Comparison of ENCODE assay signal across 1 cellular context in the genomic region with DNA sequence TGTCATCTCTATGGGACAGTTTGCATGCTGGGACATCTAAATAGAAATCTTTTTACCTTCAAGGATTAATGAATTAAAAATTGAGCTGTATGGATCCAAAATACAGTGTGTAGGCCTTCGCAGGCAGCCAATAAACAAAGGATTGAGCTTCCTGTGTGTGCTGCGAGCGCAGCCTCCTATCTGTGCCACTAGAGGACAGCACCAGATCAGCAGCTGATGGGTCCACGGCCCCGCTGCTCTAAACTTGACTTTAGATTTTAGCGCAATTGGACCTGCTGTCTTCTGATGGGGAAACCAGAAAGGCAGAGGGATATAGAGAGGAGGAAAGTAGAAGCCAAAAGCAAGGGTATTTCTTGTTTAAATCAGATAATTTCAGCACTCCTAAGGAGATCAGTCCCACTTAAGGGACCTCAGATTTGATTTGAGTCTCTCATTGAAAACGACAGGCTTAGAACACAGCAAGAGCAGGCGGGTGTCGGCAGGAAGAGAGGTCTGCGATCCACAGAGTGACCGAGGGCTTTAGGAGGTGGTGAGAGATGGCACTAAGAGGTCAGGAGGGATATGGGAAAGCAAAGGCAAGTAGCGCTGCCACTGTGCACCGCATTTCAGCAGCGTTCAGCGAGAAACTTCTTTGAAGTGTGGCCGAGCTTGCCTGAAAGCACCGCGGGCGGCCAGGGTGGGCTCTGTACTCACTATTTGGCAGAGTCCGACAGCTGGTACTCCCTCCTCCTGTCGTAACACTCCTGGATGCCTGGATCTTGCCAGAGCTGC.
A peak's percentile ranks its signal among the peaks of the same experiment; 100 is the strongest.
TF ChIP-seq lines count a peak whose summit lies in the region.

No MANE protein-coding gene starts in this region.

TF ChIP-seq in HepG2, 621 proteins besides CTCF, POLR2A, EP300 and RAD21 (continued from another document and continues in another):
- TF ChIP-seq BRF2 (CRISPR knock-in tag; IDR thresholded peaks at IDR 0.05) (no peak), SIX4 (CRISPR knock-in tag; IDR thresholded peaks at IDR 0.05) (no peak), STAG1 (CRISPR knock-in tag; IDR thresholded peaks at IDR 0.05) (peak; percentile 90), ZNF446 (CRISPR knock-in tag; IDR thresholded peaks at IDR 0.05) (no peak), MBD4 (IDR thresholded peaks at IDR 0.05; ENCODE audit: borderline replicate concordance, low read length) (no peak), ZNF17 (CRISPR knock-in tag; IDR thresholded peaks at IDR 0.05) (no peak), CBX5 (CRISPR knock-in tag; IDR thresholded peaks at IDR 0.05; ENCODE audit: borderline replicate concordance) (no peak), ZNF407 (CRISPR knock-in tag; IDR thresholded peaks at IDR 0.05; ENCODE audit: not compliant biosample characterization) (no peak), ZNF468 (CRISPR knock-in tag; IDR thresholded peaks at IDR 0.05) (no peak), KLF9 (CRISPR knock-in tag; IDR thresholded peaks at IDR 0.05; ENCODE audit: low read depth) (no peak), ZNF30 (CRISPR knock-in tag; IDR thresholded peaks at IDR 0.05) (no peak), MYC (CRISPR knock-in tag; IDR thresholded peaks at IDR 0.05; ENCODE audit: borderline replicate concordance) (no peak), SALL1 (CRISPR knock-in tag; IDR thresholded peaks at IDR 0.05) (peak; percentile 38; the same call in 1 of the 2 replicates), SOX5 (CRISPR knock-in tag; IDR thresholded peaks at IDR 0.05; ENCODE audit: borderline replicate concordance) (no peak), DRAP1 (CRISPR knock-in tag; IDR thresholded peaks at IDR 0.05) (no peak), IRF2 (CRISPR knock-in tag; IDR thresholded peaks at IDR 0.05) (0 out of 2 replicates have a peak, but pooled peaks have one; percentile 30), ZNF749 (CRISPR knock-in tag; IDR thresholded peaks at IDR 0.05; ENCODE audit: borderline replicate concordance) (no peak), FOXK1 (CRISPR knock-in tag; IDR thresholded peaks at IDR 0.05; ENCODE audit: borderline replicate concordance, low read depth) (no peak), SP5 (CRISPR knock-in tag; IDR thresholded peaks at IDR 0.05; ENCODE audit: borderline replicate concordance, low read depth) (no peak), ATF7-NPFF (CRISPR knock-in tag; IDR thresholded peaks at IDR 0.05; ENCODE audit: low read depth) (no peak), ZNF572 (CRISPR knock-in tag; IDR thresholded peaks at IDR 0.05) (no peak), YY1 (IDR thresholded peaks at IDR 0.05; ENCODE audit: insufficient read depth, insufficient replicate concordance, low read depth, low read length) (no peak), ZNF761 (CRISPR knock-in tag; conservative IDR thresholded peaks at IDR 0.05) (no peak), HDAC1 (CRISPR knock-in tag; IDR thresholded peaks at IDR 0.05) (no peak), FOXK2 (IDR thresholded peaks at IDR 0.05) (no peak), EHMT2 (IDR thresholded peaks at IDR 0.05; ENCODE audit: borderline replicate concordance, low read depth, low read length) (no peak), TCF12 (IDR thresholded peaks at IDR 0.05) (no peak), TCF12 (CRISPR knock-in tag; IDR thresholded peaks at IDR 0.05) (no peak), TFDP2 (CRISPR knock-in tag; IDR thresholded peaks at IDR 0.05) (no peak), ZNF605 (CRISPR knock-in tag; IDR thresholded peaks at IDR 0.05) (no peak), ZSCAN20 (CRISPR knock-in tag; IDR thresholded peaks at IDR 0.05; ENCODE audit: borderline replicate concordance) (no peak)
- TF ChIP-seq, protein P1, sequence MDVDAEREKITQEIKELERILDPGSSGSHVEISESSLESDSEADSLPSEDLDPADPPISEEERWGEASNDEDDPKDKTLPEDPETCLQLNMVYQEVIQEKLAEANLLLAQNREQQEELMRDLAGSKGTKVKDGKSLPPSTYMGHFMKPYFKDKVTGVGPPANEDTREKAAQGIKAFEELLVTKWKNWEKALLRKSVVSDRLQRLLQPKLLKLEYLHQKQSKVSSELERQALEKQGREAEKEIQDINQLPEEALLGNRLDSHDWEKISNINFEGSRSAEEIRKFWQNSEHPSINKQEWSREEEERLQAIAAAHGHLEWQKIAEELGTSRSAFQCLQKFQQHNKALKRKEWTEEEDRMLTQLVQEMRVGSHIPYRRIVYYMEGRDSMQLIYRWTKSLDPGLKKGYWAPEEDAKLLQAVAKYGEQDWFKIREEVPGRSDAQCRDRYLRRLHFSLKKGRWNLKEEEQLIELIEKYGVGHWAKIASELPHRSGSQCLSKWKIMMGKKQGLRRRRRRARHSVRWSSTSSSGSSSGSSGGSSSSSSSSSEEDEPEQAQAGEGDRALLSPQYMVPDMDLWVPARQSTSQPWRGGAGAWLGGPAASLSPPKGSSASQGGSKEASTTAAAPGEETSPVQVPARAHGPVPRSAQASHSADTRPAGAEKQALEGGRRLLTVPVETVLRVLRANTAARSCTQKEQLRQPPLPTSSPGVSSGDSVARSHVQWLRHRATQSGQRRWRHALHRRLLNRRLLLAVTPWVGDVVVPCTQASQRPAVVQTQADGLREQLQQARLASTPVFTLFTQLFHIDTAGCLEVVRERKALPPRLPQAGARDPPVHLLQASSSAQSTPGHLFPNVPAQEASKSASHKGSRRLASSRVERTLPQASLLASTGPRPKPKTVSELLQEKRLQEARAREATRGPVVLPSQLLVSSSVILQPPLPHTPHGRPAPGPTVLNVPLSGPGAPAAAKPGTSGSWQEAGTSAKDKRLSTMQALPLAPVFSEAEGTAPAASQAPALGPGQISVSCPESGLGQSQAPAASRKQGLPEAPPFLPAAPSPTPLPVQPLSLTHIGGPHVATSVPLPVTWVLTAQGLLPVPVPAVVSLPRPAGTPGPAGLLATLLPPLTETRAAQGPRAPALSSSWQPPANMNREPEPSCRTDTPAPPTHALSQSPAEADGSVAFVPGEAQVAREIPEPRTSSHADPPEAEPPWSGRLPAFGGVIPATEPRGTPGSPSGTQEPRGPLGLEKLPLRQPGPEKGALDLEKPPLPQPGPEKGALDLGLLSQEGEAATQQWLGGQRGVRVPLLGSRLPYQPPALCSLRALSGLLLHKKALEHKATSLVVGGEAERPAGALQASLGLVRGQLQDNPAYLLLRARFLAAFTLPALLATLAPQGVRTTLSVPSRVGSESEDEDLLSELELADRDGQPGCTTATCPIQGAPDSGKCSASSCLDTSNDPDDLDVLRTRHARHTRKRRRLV (CRISPR knock-in tag; IDR thresholded peaks at IDR 0.05): no peak
- TF ChIP-seq, protein P2, sequence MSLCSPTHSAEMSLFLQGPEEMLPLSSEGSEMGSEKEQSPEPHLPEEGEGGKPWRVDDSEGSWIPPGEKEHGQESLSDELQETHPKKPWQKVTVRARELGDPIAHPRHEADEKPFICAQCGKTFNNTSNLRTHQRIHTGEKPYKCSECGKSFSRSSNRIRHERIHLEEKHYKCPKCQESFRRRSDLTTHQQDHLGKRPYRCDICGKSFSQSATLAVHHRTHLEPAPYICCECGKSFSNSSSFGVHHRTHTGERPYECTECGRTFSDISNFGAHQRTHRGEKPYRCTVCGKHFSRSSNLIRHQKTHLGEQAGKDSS (CRISPR knock-in tag; IDR thresholded peaks at IDR 0.05; ENCODE audit: borderline replicate concordance, low read depth): no peak
- TF ChIP-seq, protein P3, sequence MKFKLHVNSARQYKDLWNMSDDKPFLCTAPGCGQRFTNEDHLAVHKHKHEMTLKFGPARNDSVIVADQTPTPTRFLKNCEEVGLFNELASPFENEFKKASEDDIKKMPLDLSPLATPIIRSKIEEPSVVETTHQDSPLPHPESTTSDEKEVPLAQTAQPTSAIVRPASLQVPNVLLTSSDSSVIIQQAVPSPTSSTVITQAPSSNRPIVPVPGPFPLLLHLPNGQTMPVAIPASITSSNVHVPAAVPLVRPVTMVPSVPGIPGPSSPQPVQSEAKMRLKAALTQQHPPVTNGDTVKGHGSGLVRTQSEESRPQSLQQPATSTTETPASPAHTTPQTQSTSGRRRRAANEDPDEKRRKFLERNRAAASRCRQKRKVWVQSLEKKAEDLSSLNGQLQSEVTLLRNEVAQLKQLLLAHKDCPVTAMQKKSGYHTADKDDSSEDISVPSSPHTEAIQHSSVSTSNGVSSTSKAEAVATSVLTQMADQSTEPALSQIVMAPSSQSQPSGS (CRISPR knock-in tag; IDR thresholded peaks at IDR 0.05): no peak
- TF ChIP-seq, protein P4, sequence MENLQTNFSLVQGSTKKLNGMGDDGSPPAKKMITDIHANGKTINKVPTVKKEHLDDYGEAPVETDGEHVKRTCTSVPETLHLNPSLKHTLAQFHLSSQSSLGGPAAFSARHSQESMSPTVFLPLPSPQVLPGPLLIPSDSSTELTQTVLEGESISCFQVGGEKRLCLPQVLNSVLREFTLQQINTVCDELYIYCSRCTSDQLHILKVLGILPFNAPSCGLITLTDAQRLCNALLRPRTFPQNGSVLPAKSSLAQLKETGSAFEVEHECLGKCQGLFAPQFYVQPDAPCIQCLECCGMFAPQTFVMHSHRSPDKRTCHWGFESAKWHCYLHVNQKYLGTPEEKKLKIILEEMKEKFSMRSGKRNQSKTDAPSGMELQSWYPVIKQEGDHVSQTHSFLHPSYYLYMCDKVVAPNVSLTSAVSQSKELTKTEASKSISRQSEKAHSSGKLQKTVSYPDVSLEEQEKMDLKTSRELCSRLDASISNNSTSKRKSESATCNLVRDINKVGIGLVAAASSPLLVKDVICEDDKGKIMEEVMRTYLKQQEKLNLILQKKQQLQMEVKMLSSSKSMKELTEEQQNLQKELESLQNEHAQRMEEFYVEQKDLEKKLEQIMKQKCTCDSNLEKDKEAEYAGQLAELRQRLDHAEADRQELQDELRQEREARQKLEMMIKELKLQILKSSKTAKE (CRISPR knock-in tag; IDR thresholded peaks at IDR 0.05; ENCODE audit: borderline replicate concordance): no peak
